In the genomic region with DNA sequence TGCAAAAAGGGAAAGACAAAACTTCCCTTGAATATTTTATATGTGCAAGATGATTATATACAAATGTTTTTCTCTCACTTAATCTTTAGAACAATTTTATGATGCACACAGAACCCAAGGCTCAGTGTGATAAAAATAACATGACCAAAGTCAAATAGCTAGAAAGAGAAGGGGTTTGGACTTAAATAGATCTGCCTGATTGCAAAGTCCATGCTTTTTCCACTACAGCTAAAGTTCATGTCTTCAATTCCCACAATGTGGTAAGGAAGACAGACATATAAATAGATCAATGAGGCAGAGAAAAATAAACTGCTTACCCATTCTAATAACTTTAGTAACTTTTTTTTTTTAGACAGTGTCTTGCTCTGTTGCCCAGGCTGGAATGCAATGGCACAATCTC, we compare ENCODE assay signal across 29 cellular contexts.
"Had no signal": no experiment of that assay in that cellular context is flagged by ENCODE, and none has a peak within 500 bp of the region (broad histone marks: within the 10 kb centered on the region; RNA-seq: fewer than 3 reads in every experiment).

No MANE protein-coding gene starts in this region.

- H3K27me3 ChIP-seq: esophagus squamous epithelium, heart right ventricle had no signal

- H3K79me2 ChIP-seq: parathyroid adenoma had no signal

- H3K4me3 Mint-ChIP-seq: activated B cell treated with CpG ODN at 0.5 μM for 24 hours; activated CD8-positive, alpha-beta T cell treated with anti-CD3 and anti-CD28 coated beads for 36 hours; activated naive CD4-positive, alpha-beta T cell treated with anti-CD3 and anti-CD28 coated beads, Interleukin-2, amount 50 U/mL, for 24 hours; activated naive CD8-positive, alpha-beta T cell treated with anti-CD3 and anti-CD28 coated beads, Interleukin-2, amount 50 U/mL, for 24 hours; activated T-cell treated with anti-CD3 and anti-CD28 coated beads, Interleukin-2, amount 50 U/mL, for 4 hours; activated T-helper 17 cell treated with anti-CD3 and anti-CD28 coated beads, Interleukin-2, amount 50 U/mL, for 72 hours; mesothelial cell of epicardium; naive thymus-derived CD4-positive, alpha-beta T cell; T-helper 1 cell treated with Interleukin-12 subunit alpha and Interleukin-12 subunit beta and Interleukin-4 antibody, amounts not matched to agents 30 μg/mL and 1 μg/mL, for 36 hours had no signal

- H3K27ac Mint-ChIP-seq: activated B cell treated with CpG ODN at 0.5 μM for 24 hours; activated CD8-positive, alpha-beta T cell treated with anti-CD3 and anti-CD28 coated beads for 36 hours; activated naive CD4-positive, alpha-beta T cell treated with anti-CD3 and anti-CD28 coated beads, Interleukin-2, amount 50 U/mL, for 24 hours; activated naive CD8-positive, alpha-beta T cell treated with anti-CD3 and anti-CD28 coated beads, Interleukin-2, amount 50 U/mL, for 24 hours; activated T-helper 17 cell treated with anti-CD3 and anti-CD28 coated beads, Interleukin-2, amount 50 U/mL, for 72 hours; T-helper 1 cell treated with Interleukin-12 subunit alpha and Interleukin-12 subunit beta and Interleukin-4 antibody, amounts not matched to agents 30 μg/mL and 1 μg/mL, for 36 hours had no signal

- H2AFZ ChIP-seq: parathyroid adenoma had no signal

- H3K9ac ChIP-seq: parathyroid adenoma had no signal

- H3K27ac ChIP-seq: epithelial cell of prostate, esophagus squamous epithelium, heart right ventricle, parathyroid adenoma, thoracic aorta had no signal

- H3K4me1 Mint-ChIP-seq: activated naive CD4-positive, alpha-beta T cell treated with anti-CD3 and anti-CD28 coated beads, Interleukin-2, amount 50 U/mL, for 24 hours; activated naive CD8-positive, alpha-beta T cell treated with anti-CD3 and anti-CD28 coated beads, Interleukin-2, amount 50 U/mL, for 24 hours had no signal

- H3K9me3 ChIP-seq: esophagus squamous epithelium, heart right ventricle, thoracic aorta had no signal

- H3K36me3 ChIP-seq: thoracic aorta had no signal

- ATAC-seq: activated CD8-positive, alpha-beta T cell treated with anti-CD3 and anti-CD28 coated beads for 36 hours; activated naive CD8-positive, alpha-beta T cell treated with anti-CD3 and anti-CD28 coated beads, Interleukin-2, amount 50 U/mL, for 24 hours; activated T-cell treated with anti-CD3 and anti-CD28 coated beads, Interleukin-2, amount 50 U/mL, for 4 hours; activated T-helper 17 cell treated with anti-CD3 and anti-CD28 coated beads, Interleukin-2, amount 50 U/mL, for 72 hours; heart right ventricle; left ventricle myocardium superior; naive thymus-derived CD4-positive, alpha-beta T cell; right cardiac atrium had no signal

- H3K4me3 ChIP-seq: esophagus squamous epithelium, heart right ventricle, thoracic aorta had no signal

- H3K27me3 Mint-ChIP-seq: activated B cell treated with CpG ODN at 0.5 μM for 24 hours; activated CD8-positive, alpha-beta T cell treated with anti-CD3 and anti-CD28 coated beads for 36 hours; activated naive CD4-positive, alpha-beta T cell treated with anti-CD3 and anti-CD28 coated beads, Interleukin-2, amount 50 U/mL, for 24 hours; activated naive CD8-positive, alpha-beta T cell treated with anti-CD3 and anti-CD28 coated beads, Interleukin-2, amount 50 U/mL, for 24 hours; activated T-helper 17 cell treated with anti-CD3 and anti-CD28 coated beads, Interleukin-2, amount 50 U/mL, for 72 hours; naive thymus-derived CD4-positive, alpha-beta T cell had no signal

- H3K9me3 Mint-ChIP-seq: activated B cell treated with CpG ODN at 0.5 μM for 24 hours; activated CD8-positive, alpha-beta T cell treated with anti-CD3 and anti-CD28 coated beads for 36 hours; activated naive CD4-positive, alpha-beta T cell treated with anti-CD3 and anti-CD28 coated beads, Interleukin-2, amount 50 U/mL, for 24 hours; activated naive CD8-positive, alpha-beta T cell treated with anti-CD3 and anti-CD28 coated beads, Interleukin-2, amount 50 U/mL, for 24 hours; activated T-cell treated with anti-CD3 and anti-CD28 coated beads, Interleukin-2, amount 50 U/mL, for 4 hours; activated T-helper 17 cell treated with anti-CD3 and anti-CD28 coated beads, Interleukin-2, amount 50 U/mL, for 72 hours; mesothelial cell of epicardium; naive thymus-derived CD4-positive, alpha-beta T cell; T-helper 1 cell treated with Interleukin-12 subunit alpha and Interleukin-12 subunit beta and Interleukin-4 antibody, amounts not matched to agents 30 μg/mL and 1 μg/mL, for 36 hours had no signal

- H3K4me1 ChIP-seq: esophagus squamous epithelium, parathyroid adenoma had no signal

- DNase-seq: activated B cell treated with CpG ODN at 0.5 μM for 24 hours; activated CD4-positive, alpha-beta T cell treated with anti-CD3 and anti-CD28 coated beads, Interleukin-2, amount 50 U/mL, for 1 hour; activated CD8-positive, alpha-beta T cell treated with anti-CD3 and anti-CD28 coated beads for 36 hours; activated naive CD8-positive, alpha-beta T cell treated with anti-CD3 and anti-CD28 coated beads, Interleukin-2, amount 50 U/mL, for 24 hours; activated T-cell treated with anti-CD3 and anti-CD28 coated beads, Interleukin-2, amount 50 U/mL, for 4 hours; amygdala; central memory CD4-positive, alpha-beta T cell; dermis blood vessel endothelial cell; effector CD8-positive, alpha-beta T cell; esophagus squamous epithelium; foreskin melanocyte; heart right ventricle; kidney glomerular epithelial cell; left ventricle myocardium superior; mammary epithelial cell; naive thymus-derived CD4-positive, alpha-beta T cell; occipital lobe; right cardiac atrium; stimulated activated CD4-positive, alpha-beta T cell treated with anti-CD3 and anti-CD28 coated beads, Interleukin-2, amount 100 ng/mL, for 48 hours; stimulated activated naive CD4-positive, alpha-beta T cell treated with Interleukin-2 at 50 U/mL for 16 hours; SW 1271; T1000 had no signal
